10 cellular contexts compared by ENCODE assay signal in the genomic region with DNA sequence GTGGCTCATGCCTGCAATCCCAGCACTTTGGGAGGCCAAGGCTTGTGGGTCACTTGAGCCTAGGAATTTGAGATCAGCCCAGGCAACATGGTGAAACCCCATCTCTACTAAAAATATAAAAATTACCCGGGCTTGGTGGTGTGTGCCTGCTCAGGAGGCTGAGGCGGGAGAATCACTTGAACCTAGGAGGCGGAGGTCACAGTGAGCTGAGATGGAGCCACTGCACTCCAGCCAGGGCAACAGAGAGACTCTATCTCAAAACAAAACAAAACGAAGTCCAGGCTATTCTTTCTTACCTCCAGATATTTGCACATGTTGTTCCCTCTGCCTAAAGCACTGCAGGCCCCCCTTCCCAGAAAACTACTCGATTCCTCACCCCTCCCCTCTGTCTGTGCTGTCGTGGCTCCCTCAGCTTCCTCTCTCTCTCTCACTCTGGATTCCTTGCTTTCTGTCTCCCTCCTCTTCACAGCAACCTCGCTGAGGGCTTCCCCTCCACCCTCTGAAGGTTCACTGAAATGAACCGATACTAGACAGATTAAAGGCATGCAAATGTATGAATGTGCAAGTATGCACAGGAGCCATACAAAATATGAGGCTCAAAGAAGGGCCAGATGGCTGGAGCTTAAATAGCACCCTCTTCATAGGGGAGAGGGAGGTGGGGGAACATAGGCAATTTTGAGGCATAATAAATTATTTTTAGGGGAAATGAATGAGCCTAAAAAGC. TPM values are rescaled to one million over a fixed set of nuclear protein-coding genes. Genes with fewer than 3 reads are reported as not detected.
A peak's percentile ranks its signal among the peaks of the same experiment; 100 is the strongest.
DNase-seq lines count a peak whose midpoint lies in the region; ATAC-seq and TF ChIP-seq lines count a peak whose summit lies in the region.
"Had no signal": no experiment of that assay in that cellular context is flagged by ENCODE, and none has a peak within 500 bp of the region (broad histone marks: within the 10 kb centered on the region; RNA-seq: fewer than 3 reads in every experiment).

No MANE protein-coding gene starts in this region.

- H2AFZ ChIP-seq in osteoblast (ENCODE audit: low read length), result no peak overlapping the region

- peaks cover 48 to 71% (median 59%) of the 10 kb centered on the region in 10 experiments for H3K4me1 ChIP-seq in BLaER1 treated with 17β-estradiol and CSF1 and Interleukin-3, amounts not matched to agents 10 nM and 100 nM
- H3K4me1 ChIP-seq in osteoblast (ENCODE audit: insufficient read depth, low read length) (peaks cover 11% of the 10 kb centered on the region), aorta (ENCODE audit: control insufficient read depth in 1 of 2, insufficient read depth in 2 of 2, low read length in 2 of 2) (no peaks in the 10 kb centered on the region)

- no peak for TF ChIP-seq CTCF in osteoblast (IDR thresholded peaks at IDR 0.05; ENCODE audit: extremely low read depth, low read depth, low read length)

- H3K79me2 ChIP-seq in osteoblast (ENCODE audit: insufficient read depth, low read length), result no peaks in the 10 kb centered on the region

- H4K20me1 ChIP-seq in BLaER1 treated with 17β-estradiol and CSF1 and Interleukin-3, amounts not matched to agents 10 nM and 100 nM, result no peaks in the 10 kb centered on the region; a peak in 1 of 22 replicates
- H4K20me1 ChIP-seq in osteoblast (ENCODE audit: insufficient read depth, low read length), result no peaks in the 10 kb centered on the region

- ATAC-seq in GM18520 (IDR thresholded peaks at IDR 0.05; ENCODE audit: unreplicated experiment) (peak; percentile 66), HG02623 (IDR thresholded peaks at IDR 0.05; ENCODE audit: unreplicated experiment) (peak; percentile 50), aorta (ENCODE audit: low FRiP score) (no peak)
- ATAC-seq: left lung, right cardiac atrium had no signal

- H3K9ac ChIP-seq in BLaER1 treated with 17β-estradiol and CSF1 and Interleukin-3, amounts not matched to agents 10 nM and 100 nM, result no peak overlapping the region; a peak in 1 of 22 replicates

- no peaks in the 10 kb centered on the region for H3K9me3 ChIP-seq in BLaER1 treated with 17β-estradiol and CSF1 and Interleukin-3, amounts not matched to agents 10 nM and 100 nM (replicated peaks in 1 of 11)
- no peaks in the 10 kb centered on the region for H3K9me3 ChIP-seq in osteoblast (ENCODE audit: low read depth, low read length)
- H3K9me3 ChIP-seq in aorta (ENCODE audit: control insufficient read depth, low read length), result no peaks in the 10 kb centered on the region
- H3K9me3 ChIP-seq: left lung had no signal

- intact Hi-C loops in aorta (cut with DNase I), result no loop called here

- no peaks in the 10 kb centered on the region for H3K27me3 ChIP-seq in BLaER1 treated with 17β-estradiol and CSF1 and Interleukin-3, amounts not matched to agents 10 nM and 100 nM
- H3K27me3 ChIP-seq in osteoblast (ENCODE audit: insufficient read depth, low read length) (peaks cover 11% of the 10 kb centered on the region), aorta (ENCODE audit: control insufficient read depth in 1 of 2, insufficient read depth in 2 of 2, low read length in 1 of 2) (no peaks in the 10 kb centered on the region)
- H3K27me3 ChIP-seq: left lung had no signal

- H3K27ac ChIP-seq in BLaER1 treated with 17β-estradiol and CSF1 and Interleukin-3, amounts not matched to agents 10 nM and 100 nM, result no peak overlapping the region; a peak in 1 of 22 replicates
- H3K27ac ChIP-seq in osteoblast (ENCODE audit: low read depth, low read length) (no peak overlapping the region), aorta (ENCODE audit: low read depth in 1 of 2, low read length in 2 of 2) (no peak overlapping the region)
- H3K27ac ChIP-seq: left lung had no signal

- WGBS in aorta, 2 donors, result 60 to 64% methylated on average over 8 of the region's 8 CpGs

- DNase-seq in NCI-H524 treated with DMSO at 0.1 percent for 48 hours (lab: John Stamatoyannopoulos, UW) (peak; percentile 78), osteoblast (ENCODE audit: insufficient read length, low spot score, missing footprints) (no peak), aorta (no peak), HK-2 (ENCODE audit: unreplicated experiment) (no peak), NCI-H146 treated with DMSO at 0.1 percent for 48 hours (lab: John Stamatoyannopoulos, UW; ENCODE audit: unreplicated experiment) (no peak)
- DNase-seq: left lung, right cardiac atrium had no signal

- no peaks in the 10 kb centered on the region for H3K36me3 ChIP-seq in BLaER1 treated with 17β-estradiol and CSF1 and Interleukin-3, amounts not matched to agents 10 nM and 100 nM
- H3K36me3 ChIP-seq in osteoblast (ENCODE audit: insufficient read depth, low read length) (no peaks in the 10 kb centered on the region), aorta (ENCODE audit: control insufficient read depth in 1 of 2, insufficient read depth in 2 of 2, low read length in 1 of 2) (no peaks in the 10 kb centered on the region)
- H3K36me3 ChIP-seq: left lung had no signal

- peak overlapping the region; percentile 6 to 85 (median 74); a peak in 21 of 22 replicates for H3K4me2 ChIP-seq in BLaER1 treated with 17β-estradiol and CSF1 and Interleukin-3, amounts not matched to agents 10 nM and 100 nM
- H3K4me2 ChIP-seq in osteoblast (ENCODE audit: insufficient read depth, low read length), result no peak overlapping the region

- no peak overlapping the region for H3K4me3 ChIP-seq in BLaER1 treated with 17β-estradiol and CSF1 and Interleukin-3, amounts not matched to agents 10 nM and 100 nM
- H3K4me3 ChIP-seq in osteoblast (ENCODE audit: insufficient read depth, low read length) (no peak overlapping the region), aorta (ENCODE audit: low read length in 2 of 2) (no peak overlapping the region)
- H3K4me3 ChIP-seq: left lung had no signal

RNA-seq across cellular contexts. Expression of a gene that starts 18.5 kb away (rescaled TPM):
- 7.4 and 8.0 TPM in 2 replicates for total RNA-seq in osteoblast
- 1 to 10 TPM; 5.8 to 6.0 TPM for total RNA-seq in aorta
- 1 to 10 TPM; 3.2 to 8.1 TPM for polyA plus RNA-seq in aorta
